ENCODE assay signal across 15 cellular contexts in the genomic region with DNA sequence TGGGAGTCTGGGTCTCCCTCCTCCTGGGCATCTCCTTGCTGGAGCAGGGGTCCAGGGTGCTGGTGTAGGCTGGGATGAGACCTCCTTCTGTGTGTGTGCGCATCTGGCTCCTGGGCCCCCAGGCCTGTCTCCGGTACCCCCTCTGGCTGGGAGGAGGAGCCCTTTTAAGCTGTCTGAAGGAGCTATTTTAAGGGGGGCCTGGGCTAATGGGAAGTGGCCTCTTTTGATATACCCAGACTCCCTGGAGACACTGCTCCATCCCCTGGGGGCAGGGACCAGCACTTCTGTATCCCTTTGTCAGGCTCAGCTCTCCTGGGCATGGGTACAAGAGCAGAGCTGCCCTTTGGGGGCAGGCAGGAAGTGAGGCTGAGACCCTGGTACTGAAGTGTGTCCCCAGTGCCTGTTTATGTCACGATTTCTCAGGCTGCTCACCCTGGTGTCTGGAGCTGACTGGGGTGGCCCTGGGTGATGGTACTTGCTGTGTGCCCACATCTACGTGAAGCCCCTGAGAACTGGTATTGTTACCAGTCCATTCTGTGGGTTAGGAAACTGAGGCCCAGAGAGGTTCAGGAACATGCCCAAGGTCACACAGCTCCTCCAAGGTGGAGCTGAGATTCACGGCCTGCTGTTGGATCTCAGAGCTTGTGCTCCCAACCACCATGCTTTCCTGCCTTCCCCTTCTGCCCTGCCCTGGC. TPM values are rescaled to one million over a fixed set of nuclear protein-coding genes. Genes with fewer than 3 reads are reported as not detected.
A peak's percentile ranks its signal among the peaks of the same experiment; 100 is the strongest.
DNase-seq lines count a peak whose midpoint lies in the region; ATAC-seq and TF ChIP-seq lines count a peak whose summit lies in the region.
"Had no signal": no experiment of that assay in that cellular context is flagged by ENCODE, and none has a peak within 500 bp of the region (broad histone marks: within the 10 kb centered on the region; RNA-seq: fewer than 3 reads in every experiment).

No MANE protein-coding gene starts in this region.

- TF ChIP-seq POLR2A in NB4 (IDR thresholded peaks at IDR 0.05; ENCODE audit: extremely low read depth, insufficient read length) = no peak

- peak overlapping the region; percentile 97 for H3K4me3 Mint-ChIP-seq in activated CD4-positive, alpha-beta T cell treated with anti-CD3 and anti-CD28 coated beads for 36 hours
- H3K4me3 Mint-ChIP-seq in activated naive CD8-positive, alpha-beta T cell treated with anti-CD3 and anti-CD28 coated beads, Interleukin-2, amount 10 ng/mL, durations not matched to agents 7 days and 5 days = peak overlapping the region; percentile 93

- CTCF ChIA-PET in activated CD4-positive, alpha-beta T cell treated with anti-CD3 and anti-CD28 coated beads for 36 hours (lab: Charles Lee) = interaction anchor here (0.6 to 2.3 kb wide), 5 partner anchors 12 to 248 kb away, joined by 3 to 16 read pairs (median 5); partner anchors contain the start of gene CNEP1R1

- no peak for TF ChIP-seq CTCF in NB4 (IDR thresholded peaks at IDR 0.05; ENCODE audit: low read depth, low read length)
- TF ChIP-seq CTCF in osteoblast (IDR thresholded peaks at IDR 0.05; ENCODE audit: extremely low read depth, low read depth, low read length) = no peak

- H3K27ac ChIP-seq in osteoblast (ENCODE audit: low read depth, low read length) = no peak overlapping the region

- H3K27me3 ChIP-seq in osteoblast (ENCODE audit: insufficient read depth, low read length) = no peaks in the 10 kb centered on the region
- H3K27me3 ChIP-seq: colonic mucosa, esophagus squamous epithelium, heart right ventricle had no signal

- intact Hi-C loops in activated CD4-positive, alpha-beta T cell treated with anti-CD3 and anti-CD28 coated beads for 36 hours (cut with DNase I, micrococcal nuclease) = no loop called here

- H3K27me3 Mint-ChIP-seq in activated CD4-positive, alpha-beta T cell treated with anti-CD3 and anti-CD28 coated beads for 36 hours = no peaks in the 10 kb centered on the region
- no peaks in the 10 kb centered on the region for H3K27me3 Mint-ChIP-seq in activated naive CD8-positive, alpha-beta T cell treated with anti-CD3 and anti-CD28 coated beads, Interleukin-2, amount 10 ng/mL, durations not matched to agents 7 days and 5 days

- H3K36me3 Mint-ChIP-seq in activated CD4-positive, alpha-beta T cell treated with anti-CD3 and anti-CD28 coated beads for 36 hours (ENCODE audit: low read depth) = peaks cover 27% of the 10 kb centered on the region
- peaks cover 14% of the 10 kb centered on the region for H3K36me3 Mint-ChIP-seq in activated naive CD8-positive, alpha-beta T cell treated with anti-CD3 and anti-CD28 coated beads, Interleukin-2, amount 10 ng/mL, durations not matched to agents 7 days and 5 days

- H2AFZ ChIP-seq in osteoblast (ENCODE audit: low read length) = no peak overlapping the region

- H3K4me1 ChIP-seq in osteoblast (ENCODE audit: insufficient read depth, low read length) = no peaks in the 10 kb centered on the region
- H3K4me1 ChIP-seq: colonic mucosa had no signal

- peaks cover 60% of the 10 kb centered on the region for H4K20me1 ChIP-seq in osteoblast (ENCODE audit: insufficient read depth, low read length)

- no peak for DNase-seq in activated CD4-positive, alpha-beta T cell treated with anti-CD3 and anti-CD28 coated beads for 36 hours
- no peak for DNase-seq in activated CD4-positive, alpha-beta T cell treated with anti-CD3 and anti-CD28 coated beads, Interleukin-2, amount 50 U/mL, for 48 hours
- DNase-seq in NB4 (ENCODE audit: low read depth) (peak; percentile 73), osteoblast (ENCODE audit: insufficient read length, low spot score, missing footprints) (peak; percentile 71), ecto neural progenitor cell (ENCODE audit: low spot score) (no peak), DMS 273 (lab: John Stamatoyannopoulos, UW; ENCODE audit: unreplicated experiment) (no peak), midbrain (lab: John Stamatoyannopoulos, UW) (no peak)
- peak; percentile 37 for DNase-seq in activated naive CD8-positive, alpha-beta T cell treated with anti-CD3 and anti-CD28 coated beads, Interleukin-2, amount 10 ng/mL, durations not matched to agents 7 days and 5 days
- DNase-seq: amniotic stem cell, colonic mucosa, esophagus squamous epithelium, heart right ventricle, KG1, NCI-H146, NCI-H524 treated with DMSO at 0.1 percent for 48 hours had no signal

- POLR2A ChIA-PET in activated CD4-positive, alpha-beta T cell treated with anti-CD3 and anti-CD28 coated beads for 36 hours (lab: Charles Lee) = interaction anchor here (1.0 to 3.1 kb wide), 5 partner anchors 8 to 493 kb away, joined by 3 to 11 read pairs (median 3); no protein-coding TSS in a partner anchor
- POLR2A ChIA-PET in activated naive CD8-positive, alpha-beta T cell treated with anti-CD3 and anti-CD28 coated beads, Interleukin-2, amount 10 ng/mL, durations not matched to agents 7 days and 5 days (lab: Charles Lee) = interaction anchor here (1.3 to 4.1 kb wide), 6 partner anchors 8 to 394 kb away, joined by 3 to 39 read pairs (median 8); partner anchors contain the start of gene ADCY7

- no peak overlapping the region for H3K4me3 ChIP-seq in NB4 (ENCODE audit: low read depth, low read length)
- H3K4me3 ChIP-seq in osteoblast (ENCODE audit: insufficient read depth, low read length) = no peak overlapping the region
- H3K4me3 ChIP-seq: colonic mucosa had no signal

- H3K4me1 Mint-ChIP-seq in activated CD4-positive, alpha-beta T cell treated with anti-CD3 and anti-CD28 coated beads for 36 hours = peaks cover 89% of the 10 kb centered on the region
- H3K4me1 Mint-ChIP-seq in activated naive CD8-positive, alpha-beta T cell treated with anti-CD3 and anti-CD28 coated beads, Interleukin-2, amount 10 ng/mL, durations not matched to agents 7 days and 5 days = peaks cover 76% of the 10 kb centered on the region

- ATAC-seq in activated CD4-positive, alpha-beta T cell treated with anti-CD3 and anti-CD28 coated beads for 36 hours = no peak
- no peak for ATAC-seq in activated naive CD8-positive, alpha-beta T cell treated with anti-CD3 and anti-CD28 coated beads, Interleukin-2, amount 10 ng/mL, durations not matched to agents 7 days and 5 days (ENCODE audit: low read depth)

- H3K9me3 Mint-ChIP-seq in activated CD4-positive, alpha-beta T cell treated with anti-CD3 and anti-CD28 coated beads for 36 hours (ENCODE audit: low read depth) = no peaks in the 10 kb centered on the region
- H3K9me3 Mint-ChIP-seq in activated naive CD8-positive, alpha-beta T cell treated with anti-CD3 and anti-CD28 coated beads, Interleukin-2, amount 10 ng/mL, durations not matched to agents 7 days and 5 days = no peaks in the 10 kb centered on the region

- H3K4me2 ChIP-seq in osteoblast (ENCODE audit: insufficient read depth, low read length) = no peak overlapping the region

- no peaks in the 10 kb centered on the region for H3K9me3 ChIP-seq in osteoblast (ENCODE audit: low read depth, low read length)
- H3K9me3 ChIP-seq: colonic mucosa, esophagus squamous epithelium had no signal

- H3K79me2 ChIP-seq in osteoblast (ENCODE audit: insufficient read depth, low read length) = peaks cover 76% of the 10 kb centered on the region

- H3K27ac Mint-ChIP-seq in activated CD4-positive, alpha-beta T cell treated with anti-CD3 and anti-CD28 coated beads for 36 hours = peak overlapping the region; percentile 100
- H3K27ac Mint-ChIP-seq in activated naive CD8-positive, alpha-beta T cell treated with anti-CD3 and anti-CD28 coated beads, Interleukin-2, amount 10 ng/mL, durations not matched to agents 7 days and 5 days = peak overlapping the region; percentile 99

- H3K36me3 ChIP-seq in osteoblast (ENCODE audit: insufficient read depth, low read length) = no peaks in the 10 kb centered on the region
- H3K36me3 ChIP-seq: colonic mucosa, heart right ventricle had no signal

RNA-seq across cellular contexts. Expression of gene ADCY7, which starts 6.5 kb away (rescaled TPM):
- total RNA-seq in activated CD4-positive, alpha-beta T cell treated with anti-CD3 and anti-CD28 coated beads for 36 hours = 10 to 100 TPM; 51.8 to 85.3 TPM
- total RNA-seq in activated naive CD8-positive, alpha-beta T cell treated with anti-CD3 and anti-CD28 coated beads, Interleukin-2, amount 10 ng/mL, durations not matched to agents 7 days and 5 days = 100 to 1,000 TPM; 172 to 177 TPM
- total RNA-seq in osteoblast = 49.5 and 51.0 TPM in 2 replicates

Comparison
In these comparisons a context has a peak if more than half of its experiments do, and no peak if none do; other contexts are left out.
1. DNase-seq: peak in NB4 (single experiment), activated naive CD8-positive, alpha-beta T cell treated with anti-CD3 and anti-CD28 coated beads, Interleukin-2, amount 10 ng/mL, durations not matched to agents 7 days and 5 days (single experiment) and osteoblast (single experiment); none in activated CD4-positive, alpha-beta T cell treated with anti-CD3 and anti-CD28 coated beads for 36 hours (single experiment), activated CD4-positive, alpha-beta T cell treated with anti-CD3 and anti-CD28 coated beads, Interleukin-2, amount 50 U/mL, for 48 hours (0 of 2), ecto neural progenitor cell (single experiment), DMS 273 (single experiment) and midbrain (single experiment).